In the genomic region with DNA sequence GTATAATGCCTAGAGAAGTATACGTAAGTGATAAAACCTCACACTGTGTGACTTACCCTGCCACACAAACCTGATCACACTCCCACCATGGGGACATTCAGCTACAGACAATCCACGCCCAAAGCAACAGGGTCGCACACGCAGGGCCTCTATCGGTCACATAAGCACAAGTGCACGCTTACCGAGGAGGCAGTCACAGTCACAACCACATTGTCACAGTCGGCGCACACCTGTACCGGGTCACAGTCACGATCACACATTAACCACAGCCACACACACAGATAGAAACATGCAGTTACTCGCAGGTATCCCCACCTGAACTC, we compare ENCODE assay signal across 8 cellular contexts. TPM values are rescaled to one million over a fixed set of nuclear protein-coding genes. Genes with fewer than 3 reads are reported as not detected.
DNase-seq lines count a peak whose midpoint lies in the region; ATAC-seq and TF ChIP-seq lines count a peak whose summit lies in the region.

No MANE protein-coding gene starts in this region.

- H3K4me1 ChIP-seq in KMS-11 (ENCODE audit: low read depth, poor library complexity, severe bottlenecking): peaks cover 3% of the 10 kb centered on the region

- TF ChIP-seq RAD21 in neural cell (conservative IDR thresholded peaks at IDR 0.05): no peak

- H3K27me3 ChIP-seq in KMS-11 (ENCODE audit: insufficient read depth, low read depth) (no peaks in the 10 kb centered on the region), neural cell (ENCODE audit: insufficient read depth, low read depth, low read length) (no peaks in the 10 kb centered on the region)

- H3K4me2 ChIP-seq in KMS-11 (peak overlapping the region; percentile 44), neural cell (ENCODE audit: low read length) (peak overlapping the region; percentile 63)

- DNase-seq in EL (peak; percentile 18), epithelial cell of prostate (ENCODE audit: low read depth, low spot score) (peak; percentile 1), NCI-H2029 treated with DMSO at 0.1 percent for 48 hours (lab: John Stamatoyannopoulos, UW) (no peak), posterior vena cava (ENCODE audit: low spot score) (no peak)

- H3F3A ChIP-seq in neural cell (ENCODE audit: insufficient read depth, low read length, poor library complexity, severe bottlenecking): no peaks in the 10 kb centered on the region

- no peak for TF ChIP-seq CTCF in KMS-11 (conservative IDR thresholded peaks at IDR 0.05; ENCODE audit: low read depth, low read length)
- TF ChIP-seq CTCF in VCaP (conservative IDR thresholded peaks at IDR 0.05): peak; percentile 35
- peak; percentile 15 for TF ChIP-seq CTCF in neural cell (IDR thresholded peaks at IDR 0.05; ENCODE audit: poor library complexity, severe bottlenecking)

- H4K20me1 ChIP-seq in KMS-11 (ENCODE audit: insufficient read depth) (no peaks in the 10 kb centered on the region), neural cell (ENCODE audit: insufficient read depth) (no peaks in the 10 kb centered on the region)

- H3K9ac ChIP-seq in KMS-11 (peak overlapping the region; percentile 89), neural cell (ENCODE audit: low read length) (peak overlapping the region; percentile 93)

- H2AFZ ChIP-seq in KMS-11 (ENCODE audit: low read depth) (peak overlapping the region; percentile 89), neural cell (ENCODE audit: low read depth, low read length) (peak overlapping the region; percentile 97)

- H3K36me3 ChIP-seq in KMS-11 (ENCODE audit: insufficient read depth): no peaks in the 10 kb centered on the region
- no peaks in the 10 kb centered on the region for H3K36me3 ChIP-seq in neural cell (ENCODE audit: insufficient read depth, low read length)

- peaks cover 4% of the 10 kb centered on the region for H3K9me3 ChIP-seq in neural cell (ENCODE audit: low read length)

- peak overlapping the region; percentile 84 for H3K27ac ChIP-seq in KMS-11
- peak overlapping the region; percentile 98 for H3K27ac ChIP-seq in VCaP
- H3K27ac ChIP-seq in epithelial cell of prostate: peak overlapping the region; percentile 86
- H3K27ac ChIP-seq in neural cell (ENCODE audit: low read length): peak overlapping the region; percentile 96

- ATAC-seq in GM21526 (IDR thresholded peaks at IDR 0.05; ENCODE audit: low FRiP score, unreplicated experiment): peak; percentile 21

- no peak for TF ChIP-seq EP300 in neural cell (conservative IDR thresholded peaks at IDR 0.05; ENCODE audit: poor library complexity, severe bottlenecking)

- H3K9me2 ChIP-seq in neural cell (ENCODE audit: insufficient read depth, low read length): no peaks in the 10 kb centered on the region

- H3K79me2 ChIP-seq in KMS-11 (ENCODE audit: insufficient read depth, low read depth) (peaks cover 6% of the 10 kb centered on the region; the same call in 1 of the 2 replicates), neural cell (replicated peaks; ENCODE audit: insufficient read depth, low read length) (peaks cover 22% of the 10 kb centered on the region)

- intact Hi-C loops in posterior vena cava (cut with DNase I): no loop called here

- H3K4me3 ChIP-seq in KMS-11 (IDR thresholded peaks at IDR 0.05; ENCODE audit: insufficient read depth, low read depth, low read length) (peak overlapping the region; percentile 73), neural cell (ENCODE audit: low read length) (peak overlapping the region; percentile 77)

TF ChIP-seq in neural cell, 6 proteins besides CTCF, POLR2A, EP300 and RAD21:
- no peak for TF ChIP-seq POLR2AphosphoS5 (IDR thresholded peaks at IDR 0.05)
- TF ChIP-seq SMC3 (conservative IDR thresholded peaks at IDR 0.05; ENCODE audit: poor library complexity): no peak
- no peak for TF ChIP-seq EZH2 (IDR thresholded peaks at IDR 0.05; ENCODE audit: borderline replicate concordance, insufficient read depth, low read length, poor library complexity, severe bottlenecking)
- no peak for TF ChIP-seq REST (IDR thresholded peaks at IDR 0.05; ENCODE audit: borderline replicate concordance)
- TF ChIP-seq TAF1 (IDR thresholded peaks at IDR 0.05; ENCODE audit: low read depth): no peak
- TF ChIP-seq MXI1 (conservative IDR thresholded peaks at IDR 0.05; ENCODE audit: poor library complexity, severe bottlenecking): no peak

RNA-seq across cellular contexts. Expression of gene ZNF566, which starts 0.6 kb away (rescaled TPM):
- 28.9 and 29.3 TPM in 2 replicates for polyA plus RNA-seq in neural cell
- polyA minus RNA-seq in neural cell: 59.2 and 63.6 TPM in 2 replicates
- 10 to 100 TPM; 10.1 to 13.7 TPM for total RNA-seq in posterior vena cava

RNA-seq across cellular contexts. Expression of gene ZNF260, which starts 39.3 kb away (rescaled TPM):
- polyA plus RNA-seq in neural cell: 23.2 and 25.0 TPM in 2 replicates
- polyA minus RNA-seq in neural cell: 59.2 and 71.4 TPM in 2 replicates
- total RNA-seq in posterior vena cava: 10 to 100 TPM in 1 of 2 donors, 1 to 10 TPM in 1; 7.6 to 11.8 TPM

Comparison
In these comparisons a context has a peak if more than half of its experiments do, and no peak if none do; other contexts are left out.
1. DNase-seq: peak in EL (single experiment) and epithelial cell of prostate (single experiment); none in NCI-H2029 treated with DMSO at 0.1 percent for 48 hours (single experiment) and posterior vena cava (single experiment).
2. Peak in every context shown above with its lines, with median percentiles within 50 percentile points of each other: H3K27ac ChIP-seq.